Comparison of ENCODE assay signal across 19 cellular contexts in genomic region chr17:76260669-76261068, GRCh38. TPM values are rescaled to one million over a fixed set of nuclear protein-coding genes. Genes with fewer than 3 reads are reported as not detected.
DNase-seq lines count a peak whose midpoint lies in the region; ATAC-seq, FAIRE-seq and TF ChIP-seq lines count a peak whose summit lies in the region.
"Had no signal": no experiment of that assay in that cellular context is flagged by ENCODE, and none has a peak within 500 bp of the region (broad histone marks: within the 10 kb centered on the region; RNA-seq: fewer than 3 reads in every experiment).

No MANE protein-coding gene starts in this region.

- H3K9me1 ChIP-seq in K562 (ENCODE audit: control insufficient read depth, insufficient read depth, low read length): no peaks in the 10 kb centered on the region

- no TSS peak for BruUV-seq in K562 (replicated peaks; lab: Mats Ljungman, UMichigan)

- H3K36me3 ChIP-seq in H7 (replicated peaks; ENCODE audit: control insufficient read depth, insufficient read depth, low read length) (no peaks in the 10 kb centered on the region), K562 (ENCODE audit: control insufficient read depth, insufficient read depth, low read length) (no peaks in the 10 kb centered on the region), spleen (no peaks in the 10 kb centered on the region)
- H3K36me3 ChIP-seq: esophagus squamous epithelium, left lung, MG63 had no signal

- no peak for TF ChIP-seq CTCF in K562 (IDR thresholded peaks at IDR 0.05 in 2 of 3, conservative IDR thresholded peaks at IDR 0.05 in 1 of 3; ENCODE audit: insufficient read depth in 2 of 3, low read depth in 1 of 3, low read length in 3 of 3)
- TF ChIP-seq CTCF in neural crest cell (conservative IDR thresholded peaks at IDR 0.05): no peak
- TF ChIP-seq CTCF in spleen (IDR thresholded peaks at IDR 0.05 in 8 of 11, conservative IDR thresholded peaks at IDR 0.05 in 3 of 11): no peak

- H3K27me3 ChIP-seq in H7 (ENCODE audit: control insufficient read depth, insufficient read depth, low read length) (no peaks in the 10 kb centered on the region), K562 (ENCODE audit: control insufficient read depth in 2 of 2, insufficient read depth in 2 of 2, low read length in 2 of 2) (no peaks in the 10 kb centered on the region), spleen (replicated peaks in 1 of 7) (no peaks in the 10 kb centered on the region)
- H3K27me3 ChIP-seq: esophagus squamous epithelium, left lung, MG63 had no signal

- H3K27me3 Mint-ChIP-seq in neural crest cell (ENCODE audit: low read depth): no peaks in the 10 kb centered on the region
- H3K27me3 Mint-ChIP-seq: naive B cell had no signal

- in situ Hi-C loops in K562 (cut with MboI): loop anchor here (5.0 kb wide), 1 partner anchor 63 kb away; no protein-coding TSS in a partner anchor

- no peaks in the 10 kb centered on the region for H3K36me3 Mint-ChIP-seq in neural crest cell (ENCODE audit: low read depth)
- H3K36me3 Mint-ChIP-seq: naive B cell had no signal

- POLR2A ChIA-PET in K562 (lab: Yijun Ruan, JAX): interaction anchor here (0.7 to 3.5 kb wide), 4 partner anchors 9 to 14 kb away, joined by 3 to 15 read pairs (median 3); no protein-coding TSS in a partner anchor

- CTCF ChIA-PET in K562 (lab: Yijun Ruan, JAX; ENCODE audit: low intra/inter-chr PET ratio): no interaction called here

- no peak overlapping the region for H3K27ac Mint-ChIP-seq in neural crest cell (ENCODE audit: unreplicated experiment)
- H3K27ac Mint-ChIP-seq: activated T-cell treated with anti-CD3 and anti-CD28 coated beads, Interleukin-2, amount 50 U/mL, for 72 hours had no signal

- DNase-seq in H7: peak; percentile 10
- no peak for DNase-seq in K562 (ENCODE audit: extremely low read depth in 1 of 4, low spot score in 3 of 4)
- DNase-seq in neural crest cell (ENCODE audit: low read depth, low spot score): no peak
- DNase-seq in SIG-M5 treated with dmso at 0.1 percent for 504 hours (lab: John Stamatoyannopoulos, UW; ENCODE audit: unreplicated experiment): no peak
- no peak for DNase-seq in spleen
- no peak for DNase-seq in NCI-H187 treated with DMSO at 0.1 percent for 48 hours (lab: John Stamatoyannopoulos, UW)
- DNase-seq: activated CD4-positive, alpha-beta T cell treated with anti-CD3 and anti-CD28 coated beads, Interleukin-2, amount 50 U/mL, for 4 hours; activated T-cell treated with anti-CD3 and anti-CD28 coated beads, Interleukin-2, amount 50 U/mL, for 72 hours; esophagus squamous epithelium; hippocampal formation; MG63; naive B cell; NCI-H2081 treated with DMSO at 0.1 percent for 48 hours; NCI-H748 treated with DMSO at 0.1 percent for 48 hours; T-helper 9 cell had no signal

- peak overlapping the region; percentile 42; the same call in 1 of the 2 replicates for H2AFZ ChIP-seq in K562 (ENCODE audit: low read depth, low read length)

- peaks cover 54% of the 10 kb centered on the region for H3K4me1 Mint-ChIP-seq in neural crest cell

- peak overlapping the region; percentile 8 for H3K4me3 Mint-ChIP-seq in neural crest cell
- H3K4me3 Mint-ChIP-seq: activated T-cell treated with anti-CD3 and anti-CD28 coated beads, Interleukin-2, amount 50 U/mL, for 72 hours had no signal

- H3K79me2 ChIP-seq in K562 (ENCODE audit: control insufficient read depth, insufficient read depth, low read length): peaks cover 4% of the 10 kb centered on the region

- intact Hi-C loops in K562 (cut with micrococcal nuclease): no loop called here
- intact Hi-C loops in spleen (cut with DNase I; ENCODE audit: low total_unique reads): no loop called here

- no peak for FAIRE-seq in K562 (lab: Jason Lieb, UNC)
- FAIRE-seq: astrocyte had no signal

- no peak for TF ChIP-seq RAD21 in K562 (CRISPR knock-in tag; conservative IDR thresholded peaks at IDR 0.05 in 1 of 2, IDR thresholded peaks at IDR 0.05 in 1 of 2)

- H3K4me1 ChIP-seq in K562 (replicated peaks in 1 of 2; ENCODE audit: control insufficient read depth in 2 of 2, insufficient read depth in 2 of 2, low read length in 2 of 2) (peaks cover 3 to 15% of the 10 kb centered on the region in 2 experiments; a peak in 4 of 5 replicates), spleen (peaks cover 16 to 68% (median 50%) of the 10 kb centered on the region in 6 donors)

- no peak overlapping the region for H3K9ac ChIP-seq in K562 (ENCODE audit: insufficient read depth in 1 of 2, low read depth in 2 of 2, low read length in 2 of 2)

- ATAC-seq in K562 (no peak), HG02852 (IDR thresholded peaks at IDR 0.05; ENCODE audit: unreplicated experiment) (no peak)
- ATAC-seq: activated T-cell treated with anti-CD3 and anti-CD28 coated beads, Interleukin-2, amount 50 U/mL, for 72 hours; left lung had no signal

- H3K9me3 Mint-ChIP-seq in neural crest cell: peaks cover 3% of the 10 kb centered on the region
- H3K9me3 Mint-ChIP-seq: activated T-cell treated with anti-CD3 and anti-CD28 coated beads, Interleukin-2, amount 50 U/mL, for 72 hours; naive B cell had no signal

- H3K4me3 ChIP-seq in H7 (ENCODE audit: insufficient read depth, low read depth, low read length) (no peak overlapping the region), K562 (no peak overlapping the region), spleen (no peak overlapping the region)
- H3K4me3 ChIP-seq: left lung, MG63 had no signal

- H3K9me3 ChIP-seq in K562 (replicated peaks; ENCODE audit: control insufficient read depth, insufficient read depth, low read depth, low read length): no peaks in the 10 kb centered on the region
- H3K9me3 ChIP-seq in spleen: no peaks in the 10 kb centered on the region
- H3K9me3 ChIP-seq: esophagus squamous epithelium, left lung, MG63 had no signal

- H4K20me1 ChIP-seq in K562 (replicated peaks; ENCODE audit: control insufficient read depth, insufficient read depth, low read length): no peaks in the 10 kb centered on the region

- no peak overlapping the region for H3K4me2 ChIP-seq in K562 (ENCODE audit: insufficient read depth, low read length)

- TF ChIP-seq EP300 in K562 (IDR thresholded peaks at IDR 0.05; ENCODE audit: low read length): no peak

- peak; percentile 55 for TF ChIP-seq POLR2A in GM10847 (IDR thresholded peaks at IDR 0.05; ENCODE audit: extremely low read depth, insufficient read length)
- TF ChIP-seq POLR2A in K562 (conservative IDR thresholded peaks at IDR 0.05): no peak
- no peak for TF ChIP-seq POLR2A in spleen (IDR thresholded peaks at IDR 0.05)

- H3K27ac ChIP-seq in K562 (ENCODE audit: extremely low read depth, low read depth, low read length) (no peak overlapping the region), spleen (peak overlapping the region in 3 of 8 donors; percentile 40 to 99 (median 99))
- H3K27ac ChIP-seq: left lung had no signal

- WGBS in K562 (ENCODE audit: insufficient coverage, low coverage, missing lambda C conversion rate): 37% methylated on average over 5 of the region's 5 CpGs
- WGBS in spleen, 5 donors: 65 to 90% (median 72%) methylated on average over 5 of the region's 5 CpGs

RNA-seq across cellular contexts. Expression of gene UBALD2, which starts 4.5 kb away (rescaled TPM):
- 21.3 and 24.8 TPM in 2 replicates for total RNA-seq in H7 (2014; rRNA removed; shearing (Covaris generic))
- total RNA-seq in K562 (2011; cell fraction: chromatin; rRNA removed; ENCODE audit: low replicate concordance): 10.6 and 25.5 TPM in 2 replicates
- total RNA-seq in K562 (2011; cell fraction: nucleolus; rRNA removed): 27.3 and 33.0 TPM in 2 replicates
- total RNA-seq in K562 (2011; cell fraction: nucleoplasm; rRNA removed): 22.7 and 24.3 TPM in 2 replicates
- total RNA-seq in K562 (2014; rRNA removed): 43.1 and 52.7 TPM in 2 replicates
- 5.8 and 7.6 TPM in 2 replicates for total RNA-seq in K562 (2014; rRNA removed; fragmentation: Illumina TruSeq; extraction: Trizol)
- 21.9 and 25.3 TPM in 2 replicates for total RNA-seq in K562 (2015; rRNA removed; fragmentation: Illumina TruSeq; extraction: Trizol)
- total RNA-seq in K562 (2021): 85.3 and 94.1 TPM in 2 replicates
- polyA plus RNA-seq in K562 (2011; rRNA removed): 46.6 and 79.6 TPM in 2 replicates
- 34.5 and 74.0 TPM in 2 replicates for polyA plus RNA-seq in K562 (2011; cell fraction: cytosol; rRNA removed)
- polyA plus RNA-seq in K562 (2011; cell fraction: nucleus; rRNA removed): 55.6 and 56.6 TPM in 2 replicates
- 62.8 and 75.4 TPM in 2 replicates for polyA plus RNA-seq in K562 (2012)
- 17.4 and 39.3 TPM in 2 replicates for polyA plus RNA-seq in K562 (2014; fragmentation: Illumina TruSeq; extraction: Trizol)
- polyA plus RNA-seq in K562 (2014; fragmentation: Nextera tagmentation; extraction: Ambion mirVana): 1 to 10 TPM; 2.3 to 3.9 TPM
- polyA plus RNA-seq in K562 (2014; rRNA removed): 40.6 and 46.5 TPM in 2 replicates
- polyA minus RNA-seq in K562 (2011; rRNA and poly(A)+ RNA removed): 8.0 and 8.5 TPM in 2 replicates
- polyA minus RNA-seq in K562 (2011; cell fraction: cytosol; rRNA and poly(A)+ RNA removed): 32.8 and 59.0 TPM in 2 replicates
- 8.1 and 9.6 TPM in 2 replicates for polyA minus RNA-seq in K562 (2011; cell fraction: nucleus; rRNA and poly(A)+ RNA removed)
- total RNA-seq in neural crest cell: 18.8 and 21.5 TPM in 2 replicates
- total RNA-seq in spleen: 10 to 100 TPM; 28.9 to 91.3 (median 63.8) TPM
- polyA plus RNA-seq in spleen: 10 to 100 TPM; 42.5 to 54.7 (median 43.8) TPM

RNA-seq across cellular contexts. Expression of gene RNF157, which starts 20.4 kb away (rescaled TPM):
- 4.2 and 5.6 TPM in 2 replicates for total RNA-seq in H7 (2014; rRNA removed; shearing (Covaris generic))
- 105 and 114 TPM in 2 replicates for total RNA-seq in K562 (2011; cell fraction: chromatin; rRNA removed; ENCODE audit: low replicate concordance)
- 43.7 and 60.5 TPM in 2 replicates for total RNA-seq in K562 (2011; cell fraction: nucleolus; rRNA removed)
- 85.8 and 127 TPM in 2 replicates for total RNA-seq in K562 (2011; cell fraction: nucleoplasm; rRNA removed)
- 12.7 and 21.6 TPM in 2 replicates for total RNA-seq in K562 (2014; rRNA removed)
- total RNA-seq in K562 (2014; rRNA removed; fragmentation: Illumina TruSeq; extraction: Trizol): 16.3 and 17.9 TPM in 2 replicates
- 28.2 and 28.7 TPM in 2 replicates for total RNA-seq in K562 (2015; rRNA removed; fragmentation: Illumina TruSeq; extraction: Trizol)
- 28.6 and 29.0 TPM in 2 replicates for total RNA-seq in K562 (2021)
- 30.5 and 37.8 TPM in 2 replicates for polyA plus RNA-seq in K562 (2011; rRNA removed)
- polyA plus RNA-seq in K562 (2011; cell fraction: cytosol; rRNA removed): 29.5 and 33.1 TPM in 2 replicates
- 28.4 and 36.3 TPM in 2 replicates for polyA plus RNA-seq in K562 (2011; cell fraction: nucleus; rRNA removed)
- polyA plus RNA-seq in K562 (2012): 21.3 and 53.9 TPM in 2 replicates
- polyA plus RNA-seq in K562 (2014; fragmentation: Illumina TruSeq; extraction: Trizol): 29.0 and 31.7 TPM in 2 replicates
- polyA plus RNA-seq in K562 (2014; fragmentation: Nextera tagmentation; extraction: Ambion mirVana): 10 to 100 TPM in 1 of 2 experiments, 1 to 10 TPM in 1; 8.1 to 12.7 TPM
- 20.8 and 26.3 TPM in 2 replicates for polyA plus RNA-seq in K562 (2014; rRNA removed)
- 40.3 and 41.8 TPM in 2 replicates for polyA minus RNA-seq in K562 (2011; rRNA and poly(A)+ RNA removed)
- 30.4 and 40.2 TPM in 2 replicates for polyA minus RNA-seq in K562 (2011; cell fraction: cytosol; rRNA and poly(A)+ RNA removed)
- polyA minus RNA-seq in K562 (2011; cell fraction: nucleus; rRNA and poly(A)+ RNA removed): 13.2 and 28.3 TPM in 2 replicates
- 50.4 and 54.0 TPM in 2 replicates for total RNA-seq in neural crest cell
- total RNA-seq in spleen: 10 to 100 TPM in 3 of 7 donors, 1 to 10 TPM in 4; 6.8 to 13.0 (median 8.6) TPM
- polyA plus RNA-seq in spleen: 1 to 10 TPM in 2 of 3 donors, under 1 TPM in 1; 0.89 to 2.0 (median 1.1) TPM

RNA-seq across cellular contexts. Expression of gene QRICH2, which starts 47.4 kb away (rescaled TPM):
- total RNA-seq in H7 (2014; rRNA removed; shearing (Covaris generic)): 0.70 and 1.1 TPM in 2 replicates
- 4.4 and 9.4 TPM in 2 replicates for total RNA-seq in K562 (2011; cell fraction: chromatin; rRNA removed; ENCODE audit: low replicate concordance)
- total RNA-seq in K562 (2011; cell fraction: nucleolus; rRNA removed): 3.3 and 4.1 TPM in 2 replicates
- 2.4 TPM in 2 replicates for total RNA-seq in K562 (2011; cell fraction: nucleoplasm; rRNA removed)
- total RNA-seq in K562 (2014; rRNA removed) (1.3 and 1.5 TPM in 2 replicates), K562 (2014; rRNA removed; fragmentation: Illumina TruSeq; extraction: Trizol) (0.89 and 1.1 TPM in 2 replicates), K562 (2015; rRNA removed; fragmentation: Illumina TruSeq; extraction: Trizol) (1.6 and 2.0 TPM in 2 replicates), K562 (2021) (1.4 and 2.0 TPM in 2 replicates), neural crest cell (10.6 and 12.3 TPM in 2 replicates), spleen (1 to 10 TPM; 1.3 to 3.1 (median 2.7) TPM)
- polyA plus RNA-seq in K562 (2011; rRNA removed) (0.46 and 1.3 TPM in 2 replicates), K562 (2014; fragmentation: Illumina TruSeq; extraction: Trizol) (0.40 and 0.61 TPM in 2 replicates), K562 (2014; fragmentation: Nextera tagmentation; extraction: Ambion mirVana) (under 1 TPM; 0.03 to 0.07 TPM), K562 (2014; rRNA removed) (0.81 and 1.2 TPM in 2 replicates), spleen (1 to 10 TPM; 2.4 to 2.7 (median 2.5) TPM)
- 0.82 and 1.0 TPM in 2 replicates for polyA plus RNA-seq in K562 (2011; cell fraction: cytosol; rRNA removed)
- polyA plus RNA-seq in K562 (2011; cell fraction: nucleus; rRNA removed): 3.4 and 4.1 TPM in 2 replicates
- polyA plus RNA-seq in K562 (2012): 1.5 and 13.0 TPM in 2 replicates
- 6.7 and 10.1 TPM in 2 replicates for polyA minus RNA-seq in K562 (2011; rRNA and poly(A)+ RNA removed)
- 1.8 and 2.2 TPM in 2 replicates for polyA minus RNA-seq in K562 (2011; cell fraction: cytosol; rRNA and poly(A)+ RNA removed)
- 1.1 and 2.2 TPM in 2 replicates for polyA minus RNA-seq in K562 (2011; cell fraction: nucleus; rRNA and poly(A)+ RNA removed)
